In the genomic region with DNA sequence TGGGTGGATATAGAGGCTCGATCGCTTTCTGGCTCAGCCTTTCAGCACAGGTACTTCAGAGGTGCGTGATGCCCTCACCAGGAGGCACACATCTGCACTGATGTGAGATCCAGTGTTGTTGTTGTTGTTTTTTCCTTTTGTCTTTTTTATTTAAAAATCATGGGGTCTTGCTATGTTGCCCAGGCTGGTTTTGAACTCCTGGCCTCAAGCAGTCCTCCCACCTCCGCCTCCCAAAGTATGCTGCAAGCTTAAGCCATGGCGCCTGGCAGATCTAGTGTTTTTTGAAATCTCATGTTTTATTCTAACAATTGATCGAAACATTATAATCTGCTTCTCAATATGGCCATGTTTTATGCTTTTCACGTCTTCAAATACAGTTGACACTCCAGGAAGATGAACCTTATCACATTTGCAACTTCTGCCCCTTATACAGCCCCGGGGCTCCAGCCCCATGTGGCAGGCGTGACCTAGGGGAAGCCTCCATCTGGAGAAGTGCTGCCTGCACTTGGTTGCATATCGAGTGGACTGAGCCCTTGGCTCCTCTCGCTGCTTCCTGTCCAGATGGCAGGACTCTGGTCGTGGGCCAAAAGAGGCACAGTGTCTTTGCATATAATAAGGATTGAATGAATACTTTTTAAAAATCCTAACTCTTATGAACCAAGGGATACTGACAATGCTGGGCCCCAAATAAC, we compare ENCODE assay signal across 9 cellular contexts.
DNase-seq lines count a peak whose midpoint lies in the region; ATAC-seq, FAIRE-seq and TF ChIP-seq lines count a peak whose summit lies in the region.
"Had no signal": no experiment of that assay in that cellular context is flagged by ENCODE, and none has a peak within 500 bp of the region (broad histone marks: within the 10 kb centered on the region; RNA-seq: fewer than 3 reads in every experiment).

No MANE protein-coding gene starts in this region.

- H2BK12ac ChIP-seq in mesenchymal stem cell (ENCODE audit: low read length in 2 of 2) = no peak overlapping the region

- RAD21 ChIA-PET in GM12878 (lab: Charles Lee; ENCODE audit: unreplicated experiment) = interaction anchor here (1.2 kb wide), 1 partner anchor 74 kb away, joined by 3 read pairs; no protein-coding TSS in a partner anchor

- TF ChIP-seq EP300 in GM12878 (IDR thresholded peaks at IDR 0.05; ENCODE audit: borderline replicate concordance in 1 of 2, control insufficient read depth in 1 of 2, low read depth in 2 of 2, low read length in 2 of 2) = no peak

- POLR2A ChIA-PET in GM12878 (lab: Charles Lee) = no interaction called here

- no peak overlapping the region for H2BK120ac ChIP-seq in mesenchymal stem cell (ENCODE audit: low read depth, low read length)

- H2AK5ac ChIP-seq in mesenchymal stem cell (ENCODE audit: low read length, severe bottlenecking) = no peak overlapping the region

- SMC1A ChIA-PET in GM12878 (lab: Charles Lee; ENCODE audit: uncharacterized antibody, unreplicated experiment) = interaction anchor here (0.7 to 1.5 kb wide), 7 partner anchors 12 to 64 kb away, joined by 3 to 5 read pairs (median 3); no protein-coding TSS in a partner anchor

- H3K27ac Mint-ChIP-seq in HFFc6 = peak overlapping the region; percentile 57

- no peak overlapping the region for H3K23ac ChIP-seq in mesenchymal stem cell (ENCODE audit: low read length in 2 of 2)

- H3K9me3 ChIP-seq in GM12878 (replicated peaks; ENCODE audit: control insufficient read depth, insufficient read depth, low read length) (peaks cover 1% of the 10 kb centered on the region; the same call in 1 of the 3 replicates), mesenchymal stem cell (ENCODE audit: control insufficient read depth, low read length) (no peaks in the 10 kb centered on the region)

- H3K9ac ChIP-seq in GM12878 (ENCODE audit: control insufficient read depth, insufficient read depth, low read length) = no peak overlapping the region
- H3K9ac ChIP-seq in mesenchymal stem cell (ENCODE audit: low read length) = peak overlapping the region; percentile 52

- H3K4me3 Mint-ChIP-seq in HFFc6 = peak overlapping the region; percentile 54; the same call in 1 of the 2 replicates

- peaks cover 7% of the 10 kb centered on the region; the same call in 1 of the 2 replicates for H3K36me3 Mint-ChIP-seq in HFFc6 (ENCODE audit: low read depth)

- no peak for FAIRE-seq in GM12878 (lab: Jason Lieb, UNC)
- FAIRE-seq: kidney had no signal

- H3K4me3 ChIP-seq in GM12878 = no peak overlapping the region
- peak overlapping the region in 1 of 2 experiments; percentile 46 for H3K4me3 ChIP-seq in mesenchymal stem cell (ENCODE audit: insufficient read depth in 1 of 2, low read depth in 1 of 2, low read length in 2 of 2)

- WGBS in GM12878 (ENCODE audit: insufficient coverage, insufficient replicate concordance, low lambda C conversion rate, missing lambda C conversion rate) = 75% methylated on average over 12 of the region's 12 CpGs
- 85% methylated on average over 10 of the region's 12 CpGs for WGBS in mesenchymal stem cell

- no peak overlapping the region for H4K8ac ChIP-seq in mesenchymal stem cell (ENCODE audit: low read length)

- H2BK5ac ChIP-seq in mesenchymal stem cell (ENCODE audit: low read depth, low read length, poor library complexity, severe bottlenecking) = no peak overlapping the region

- no peak overlapping the region for H3K27ac ChIP-seq in GM12878 (ENCODE audit: control insufficient read depth, insufficient read depth)
- no peak overlapping the region for H3K27ac ChIP-seq in mesenchymal stem cell (ENCODE audit: low read length, poor library complexity, severe bottlenecking)

- H4K91ac ChIP-seq in mesenchymal stem cell (ENCODE audit: low read length) = no peak overlapping the region

- no peak overlapping the region for H3K4ac ChIP-seq in mesenchymal stem cell (ENCODE audit: low read depth in 1 of 2, low read length in 2 of 2)

- peaks cover 17% of the 10 kb centered on the region for H3K4me1 Mint-ChIP-seq in HFFc6 (ENCODE audit: low read depth)

- H3K14ac ChIP-seq in mesenchymal stem cell (ENCODE audit: low read length in 2 of 2) = no peak overlapping the region

- peaks cover 24% of the 10 kb centered on the region for H3K79me1 ChIP-seq in mesenchymal stem cell (replicated peaks; ENCODE audit: low read length, poor library complexity, severe bottlenecking)

- TF ChIP-seq CTCF in HFFc6 (IDR thresholded peaks at IDR 0.05) (no peak), GM12878 (IDR thresholded peaks at IDR 0.05 in 2 of 3, conservative IDR thresholded peaks at IDR 0.05 in 1 of 3; ENCODE audit: control insufficient read depth in 2 of 3, extremely low read depth in 1 of 3, insufficient read depth in 1 of 3, low read depth in 3 of 3, low read length in 3 of 3) (no peak)

- intact Hi-C loops in GM12878 (cut with micrococcal nuclease; ENCODE audit: unreplicated experiment) = no loop called here
- intact Hi-C loops in posterior vena cava (cut with DNase I) = no loop called here

- H2AFZ ChIP-seq in GM12878 (ENCODE audit: control insufficient read depth, low read depth, low read length) (no peak overlapping the region), mesenchymal stem cell (ENCODE audit: low read depth, low read length) (no peak overlapping the region)

- no peak for TF ChIP-seq POLR2A in GM12878 (IDR thresholded peaks at IDR 0.05; ENCODE audit: low read depth, low read length)

- peaks cover 3 to 20% of the 10 kb centered on the region in 2 experiments for H3K36me3 ChIP-seq in GM12878 (ENCODE audit: control insufficient read depth in 2 of 2, insufficient read depth in 2 of 2, low read length in 1 of 2)
- H3K36me3 ChIP-seq in mesenchymal stem cell (ENCODE audit: control insufficient read depth in 1 of 2, insufficient read depth in 2 of 2, low read depth in 1 of 2, low read length in 2 of 2) = no peaks in the 10 kb centered on the region

- no peak overlapping the region for H2BK15ac ChIP-seq in mesenchymal stem cell (ENCODE audit: low read depth, poor library complexity, severe bottlenecking)

- DNase-seq in AG08395 (ENCODE audit: low spot score) (peak; percentile 71), HFFc6 (no peak), GM12878 (ENCODE audit: low read depth, low spot score) (no peak), mesenchymal stem cell (no peak), posterior vena cava (ENCODE audit: low spot score) (no peak), NCI-H2227 (lab: John Stamatoyannopoulos, UW; ENCODE audit: unreplicated experiment) (no peak)
- DNase-seq: kidney had no signal

- H3K4me2 ChIP-seq in GM12878 (ENCODE audit: control insufficient read depth, insufficient read depth) = no peak overlapping the region
- no peak overlapping the region for H3K4me2 ChIP-seq in mesenchymal stem cell (ENCODE audit: low read length, poor library complexity, severe bottlenecking)

- no peak overlapping the region for H3K18ac ChIP-seq in mesenchymal stem cell (ENCODE audit: low read depth in 1 of 2, low read length in 2 of 2)

- H3K9me3 Mint-ChIP-seq in HFFc6 = no peaks in the 10 kb centered on the region

- H3K79me2 ChIP-seq in GM12878 (ENCODE audit: control insufficient read depth, insufficient read depth, low read length) = peaks cover 65% of the 10 kb centered on the region

- CTCF ChIA-PET in GM12878 (lab: Yijun Ruan, JAX) = interaction anchor here (0.6 to 1.5 kb wide), 3 partner anchors 75 to 255 kb away, joined by 3 to 6 read pairs (median 3); no protein-coding TSS in a partner anchor

- no peak for TF ChIP-seq RAD21 in GM12878 (IDR thresholded peaks at IDR 0.05; ENCODE audit: insufficient read depth, low read depth, low read length)

- no peaks in the 10 kb centered on the region; the same call in 1 of the 2 replicates for H4K20me1 ChIP-seq in GM12878 (ENCODE audit: control insufficient read depth, insufficient read depth)

- no TSS peak for BruUV-seq in GM12878 (replicated peaks; lab: Mats Ljungman, UMichigan)

- peaks cover 7% of the 10 kb centered on the region; the same call in 1 of the 2 replicates for H3K4me1 ChIP-seq in GM12878 (ENCODE audit: control insufficient read depth, insufficient read depth, low read length)
- H3K4me1 ChIP-seq in mesenchymal stem cell (ENCODE audit: control insufficient read depth, insufficient read depth, low read depth, low read length) = no peaks in the 10 kb centered on the region

- ATAC-seq in GM12878 = peak; percentile 61
- no peak for ATAC-seq in GM18868 (IDR thresholded peaks at IDR 0.05; ENCODE audit: unreplicated experiment)
- no peak for ATAC-seq in GM21423 (IDR thresholded peaks at IDR 0.05; ENCODE audit: unreplicated experiment)

- peaks cover 1% of the 10 kb centered on the region; the same call in 1 of the 2 replicates for H3K27me3 Mint-ChIP-seq in HFFc6 (ENCODE audit: insufficient read depth)

- H3K27me3 ChIP-seq in GM12878 (replicated peaks in 1 of 2; ENCODE audit: control insufficient read depth in 2 of 2, insufficient read depth in 2 of 2, low read length in 1 of 2) = no peaks in the 10 kb centered on the region
- no peaks in the 10 kb centered on the region for H3K27me3 ChIP-seq in mesenchymal stem cell (ENCODE audit: control insufficient read depth in 1 of 2, insufficient read depth in 1 of 2, low read length in 2 of 2)

- in situ Hi-C loops in GM12878 (cut with MboI) = no loop called here

TF ChIP-seq in GM12878, 131 proteins besides CTCF, POLR2A, EP300 and RAD21 (continues in another document):
- no peak for TF ChIP-seq MXI1 (IDR thresholded peaks at IDR 0.05; ENCODE audit: low read depth, low read length)
- TF ChIP-seq BACH1 (IDR thresholded peaks at IDR 0.05; ENCODE audit: borderline replicate concordance) = no peak
- no peak for TF ChIP-seq EGR1 (IDR thresholded peaks at IDR 0.05; ENCODE audit: borderline replicate concordance in 1 of 2, low read depth in 2 of 2, low read length in 2 of 2)
- no peak for TF ChIP-seq STAT3 (IDR thresholded peaks at IDR 0.05; ENCODE audit: low read depth, low read length)
- no peak for TF ChIP-seq SP1 (IDR thresholded peaks at IDR 0.05; ENCODE audit: low read depth, low read length)
